1 cellular context compared by ENCODE assay signal in the genomic region with DNA sequence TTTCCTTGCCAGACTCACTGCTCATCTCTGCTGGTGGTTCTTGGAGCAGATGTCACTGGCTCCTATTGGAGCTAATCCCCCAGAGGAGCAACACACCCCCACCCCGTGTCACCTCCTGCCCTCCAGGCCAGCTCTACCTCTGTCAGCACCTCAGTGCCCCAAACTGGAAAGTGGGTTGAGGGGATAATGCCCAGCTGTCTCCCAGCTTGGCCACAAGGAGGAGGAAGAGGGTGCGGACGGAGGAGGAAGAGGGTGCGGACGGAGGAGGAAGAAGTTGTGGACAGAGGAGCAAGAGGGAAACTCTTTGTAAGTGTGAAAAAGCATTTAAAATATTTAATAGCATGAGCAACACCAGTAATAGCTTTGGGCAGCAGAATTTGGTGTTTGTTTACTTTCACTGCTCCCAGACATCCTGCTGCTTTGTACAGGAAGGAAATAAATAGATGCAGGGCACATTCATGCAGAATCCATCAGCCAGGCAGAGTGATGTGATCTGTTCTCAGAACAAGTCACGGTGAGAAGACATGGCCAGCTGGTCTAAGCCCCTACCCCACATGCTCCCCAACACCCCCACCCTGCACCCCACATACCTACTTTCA.
TF ChIP-seq lines count a peak whose summit lies in the region.

No MANE protein-coding gene starts in this region.

TF ChIP-seq in SK-N-SH treated with all-trans-retinoic acid at 6 μM for 48 hours, 23 proteins besides CTCF, POLR2A, EP300 and RAD21 (continued from another document):
- no peak for TF ChIP-seq POU6F1 (CRISPR knock-in tag; IDR thresholded peaks at IDR 0.05; ENCODE audit: borderline replicate concordance, low read depth)
- no peak for TF ChIP-seq ZC3H10 (CRISPR knock-in tag; IDR thresholded peaks at IDR 0.05)
- no peak for TF ChIP-seq ZNF565 (CRISPR knock-in tag; conservative IDR thresholded peaks at IDR 0.05; ENCODE audit: low read depth)
- no peak for TF ChIP-seq GLIS3 (CRISPR knock-in tag; IDR thresholded peaks at IDR 0.05)
- no peak for TF ChIP-seq OSR1 (CRISPR knock-in tag; IDR thresholded peaks at IDR 0.05)
